ENCODE assay signal across 29 cellular contexts in genomic region chr5:170614071-170614490, GRCh38.
DNase-seq lines count a peak whose midpoint lies in the region; ATAC-seq, FAIRE-seq and TF ChIP-seq lines count a peak whose summit lies in the region.
"Had no signal": no experiment of that assay in that cellular context is flagged by ENCODE, and none has a peak within 500 bp of the region (broad histone marks: within the 10 kb centered on the region; RNA-seq: fewer than 3 reads in every experiment).

No MANE protein-coding gene starts in this region.

- BruUV-seq in PC-3 (replicated peaks; lab: Mats Ljungman, UMichigan): no TSS peak

- no peak overlapping the region for H3K18ac ChIP-seq in H1 (ENCODE audit: extremely low read depth, low read length)

- no peak overlapping the region for H3K27ac ChIP-seq in right atrium auricular region
- peak overlapping the region; percentile 90 for H3K27ac ChIP-seq in PC-3 (ENCODE audit: low read length)
- no peak overlapping the region for H3K27ac ChIP-seq in H1 (ENCODE audit: low read depth, low read length)
- no peak overlapping the region for H3K27ac ChIP-seq in upper lobe of right lung
- H3K27ac ChIP-seq: gastroesophageal sphincter, left lung, Peyer's patch, tibial nerve had no signal

- H2BK12ac ChIP-seq in H1 (ENCODE audit: low read depth, low read length): 0 out of 2 replicates have a peak overlapping the region, but pooled peaks have one; percentile 72

- peak overlapping the region; percentile 63; the same call in 1 of the 2 replicates for H2BK15ac ChIP-seq in H1 (ENCODE audit: low read length)

- no peak for TF ChIP-seq POLR2A in H1 (IDR thresholded peaks at IDR 0.05; ENCODE audit: control extremely low read depth in 1 of 2, low read depth in 2 of 2, low read length in 2 of 2)

- no peak for TF ChIP-seq RAD21 in H1 (IDR thresholded peaks at IDR 0.05 in 1 of 2, conservative IDR thresholded peaks at IDR 0.05 in 1 of 2; ENCODE audit: low read depth in 2 of 2, low read length in 2 of 2)

- no peak overlapping the region for H2BK20ac ChIP-seq in H1 (ENCODE audit: low read length)

- H3K56ac ChIP-seq in H1 (replicated peaks; ENCODE audit: insufficient read length, low read depth, low read length): no peak overlapping the region

- no peaks in the 10 kb centered on the region for H3K9me2 ChIP-seq in PC-3 (replicated peaks; ENCODE audit: low read length)

- no peak overlapping the region for H3K23ac ChIP-seq in H1 (ENCODE audit: insufficient read length)

- H2BK5ac ChIP-seq in H1 (ENCODE audit: low read depth, low read length): peak overlapping the region; percentile 5; the same call in 1 of the 2 replicates

- ATAC-seq in left ventricle myocardium superior (peak; percentile 22), PC-3 (no peak), upper lobe of right lung (no peak)
- ATAC-seq: gastroesophageal sphincter; left lung; naive thymus-derived CD8-positive, alpha-beta T cell had no signal

- H3K4me2 ChIP-seq in PC-3 (ENCODE audit: low read length): peak overlapping the region; percentile 63; the same call in 1 of the 2 replicates
- H3K4me2 ChIP-seq in H1 (ENCODE audit: insufficient read depth in 1 of 2, low read depth in 2 of 2, low read length in 2 of 2): no peak overlapping the region
- H3K4me2 ChIP-seq: smooth muscle cell had no signal

- H2AFZ ChIP-seq in PC-3 (ENCODE audit: low read length): no peak overlapping the region
- H2AFZ ChIP-seq in H1 (ENCODE audit: low read length): no peak overlapping the region

- H3K36me3 ChIP-seq in right atrium auricular region (no peaks in the 10 kb centered on the region), PC-3 (ENCODE audit: low read depth, low read length) (no peaks in the 10 kb centered on the region), H1 (ENCODE audit: control insufficient read depth in 2 of 4, insufficient read depth in 4 of 4, low read length in 3 of 4) (no peaks in the 10 kb centered on the region), upper lobe of right lung (no peaks in the 10 kb centered on the region)
- H3K36me3 ChIP-seq: gastroesophageal sphincter, left lung, Peyer's patch, tibial nerve had no signal

- H3K27me3 ChIP-seq in right atrium auricular region: no peaks in the 10 kb centered on the region
- H3K27me3 ChIP-seq in PC-3 (ENCODE audit: low read length): no peaks in the 10 kb centered on the region
- no peaks in the 10 kb centered on the region; a peak in 1 of 7 replicates for H3K27me3 ChIP-seq in H1 (replicated peaks in 1 of 4; ENCODE audit: control insufficient read depth in 3 of 4, extremely low read depth in 1 of 4, insufficient read depth in 3 of 4, low read length in 3 of 4)
- no peaks in the 10 kb centered on the region for H3K27me3 ChIP-seq in upper lobe of right lung
- H3K27me3 ChIP-seq: left lung, Peyer's patch, tibial nerve had no signal

- no peak overlapping the region for H3K14ac ChIP-seq in H1 (ENCODE audit: insufficient read length)

- CTCF ChIA-PET in PC-3 (lab: Charles Lee) (no interaction called here), H1 (lab: Charles Lee; ENCODE audit: partially characterized antibody) (interaction anchor here (0.7 to 39.4 kb wide), 7 partner anchors 5 to 340 kb away, joined by 3 to 982 read pairs (median 8); no protein-coding TSS in a partner anchor)

- H2AK5ac ChIP-seq in H1 (ENCODE audit: low read depth, low read length): no peak overlapping the region

- POLR2A ChIA-PET in PC-3 (lab: Charles Lee; ENCODE audit: unreplicated experiment) (no interaction called here), H1 (lab: Charles Lee; ENCODE audit: partially characterized antibody) (interaction anchor here (1.2 kb wide), 2 partner anchors 11 to 15 kb away, joined by 3 read pairs; no protein-coding TSS in a partner anchor)

- no peak overlapping the region for H3K4me3 ChIP-seq in right atrium auricular region
- no peak overlapping the region for H3K4me3 ChIP-seq in PC-3 (ENCODE audit: low read length)
- H3K4me3 ChIP-seq in H1 (ENCODE audit: extremely low read depth in 1 of 4, insufficient read depth in 2 of 4, low read depth in 3 of 4, low read length in 4 of 4): no peak overlapping the region
- no peak overlapping the region for H3K4me3 ChIP-seq in upper lobe of right lung
- H3K4me3 ChIP-seq: gastroesophageal sphincter, left lung, Peyer's patch, smooth muscle cell, tibial nerve had no signal

- no peak overlapping the region for H3K4ac ChIP-seq in H1 (replicated peaks; ENCODE audit: insufficient read length, low read depth, low read length)

- TF ChIP-seq EP300 in H1 (IDR thresholded peaks at IDR 0.05; ENCODE audit: borderline replicate concordance in 1 of 2, low read depth in 2 of 2, low read length in 2 of 2): no peak

- H2BK120ac ChIP-seq in H1 (replicated peaks; ENCODE audit: low read depth, low read length): no peak overlapping the region

- no peaks in the 10 kb centered on the region for H4K20me1 ChIP-seq in PC-3 (ENCODE audit: low read length)
- H4K20me1 ChIP-seq in H1 (replicated peaks in 1 of 2; ENCODE audit: control insufficient read depth in 1 of 2, insufficient read depth in 2 of 2, low read length in 2 of 2): no peaks in the 10 kb centered on the region

- intact Hi-C loops in left ventricle myocardium superior (cut with micrococcal nuclease) (no loop called here), PC-3 (cut with micrococcal nuclease) (no loop called here), upper lobe of right lung (cut with DNase I) (no loop called here)

- H4K8ac ChIP-seq in H1 (ENCODE audit: extremely low read depth, insufficient read depth, low read length): no peak overlapping the region

- no peak for FAIRE-seq in H1 (lab: Jason Lieb, UNC)
- FAIRE-seq: A204.1, H54 had no signal

- DNase-seq in left ventricle myocardium superior (no peak), right atrium auricular region (ENCODE audit: low spot score) (no peak), PC-3 (no peak), H1 (ENCODE audit: low read depth in 1 of 2, low spot score in 2 of 2) (no peak), upper lobe of right lung (peak; percentile 27), NCI-H748 (lab: John Stamatoyannopoulos, UW; ENCODE audit: unreplicated experiment) (no peak), D341Med (ENCODE audit: low spot score) (no peak), COLO829 (ENCODE audit: low spot score) (no peak)
- DNase-seq: activated effector memory CD4-positive, alpha-beta T cell treated with anti-CD3 and anti-CD28 coated beads, Interleukin-2, amount 50 U/mL, for 16 hours; activated naive CD8-positive, alpha-beta T cell treated with anti-CD3 and anti-CD28 coated beads, Interleukin-2, amount 10 ng/mL, durations not matched to agents 7 days and 5 days; activated T-cell treated with anti-CD3 and anti-CD28 coated beads, Interleukin-2, amount 50 U/mL, for 1 hour; AML-193; caudate nucleus; CD4-positive, alpha-beta memory T cell; DMS153; Kasumi-1; left lung; naive thymus-derived CD8-positive, alpha-beta T cell; NCI-H1930; NCI-H345; NK-92 treated with Interleukin-12 subunit alpha and Interleukin-12 subunit beta, amount 100 ng/mL, for 24 hours; Peyer's patch; retina; T-helper 2 cell had no signal

- H3K4me1 ChIP-seq in right atrium auricular region (no peaks in the 10 kb centered on the region), PC-3 (ENCODE audit: insufficient read depth, low read length) (peaks cover 20% of the 10 kb centered on the region), H1 (replicated peaks in 1 of 4; ENCODE audit: control insufficient read depth in 3 of 4, insufficient read depth in 4 of 4, low read length in 3 of 4) (peaks cover 15 to 38% (median 29%) of the 10 kb centered on the region in 4 experiments), upper lobe of right lung (peaks cover 3% of the 10 kb centered on the region)
- H3K4me1 ChIP-seq: gastroesophageal sphincter, left lung, Peyer's patch had no signal

- TF ChIP-seq CTCF in right atrium auricular region (IDR thresholded peaks at IDR 0.05) (no peak), PC-3 (conservative IDR thresholded peaks at IDR 0.05; ENCODE audit: low read depth, low read length) (no peak), H1 (IDR thresholded peaks at IDR 0.05; ENCODE audit: control extremely low read depth in 1 of 3, insufficient read depth in 1 of 3, low read depth in 1 of 3, low read length in 3 of 3) (no peak), upper lobe of right lung (IDR thresholded peaks at IDR 0.05) (no peak)

- no peaks in the 10 kb centered on the region for H3K23me2 ChIP-seq in H1 (ENCODE audit: low read depth, low read length)

- 76% methylated on average over 5 of the region's 5 CpGs; no CpG with 5 or more reads in 1 of the 2 experiments for WGBS in H1 (ENCODE audit: extremely low coverage in 1 of 2, insufficient coverage in 1 of 2, insufficient read length in 1 of 2, insufficient replicate concordance in 2 of 2, low coverage in 1 of 2, low lambda C conversion rate in 2 of 2, missing lambda C conversion rate in 1 of 2), 2 experiments

- H3K79me2 ChIP-seq in PC-3 (ENCODE audit: low read length) (no peaks in the 10 kb centered on the region), H1 (ENCODE audit: control insufficient read depth in 1 of 2, insufficient read depth in 2 of 2, low read length in 2 of 2) (no peaks in the 10 kb centered on the region)

- no peaks in the 10 kb centered on the region for H3K9me3 ChIP-seq in right atrium auricular region
- H3K9me3 ChIP-seq in PC-3 (ENCODE audit: low read length): no peaks in the 10 kb centered on the region
- H3K9me3 ChIP-seq in H1 (ENCODE audit: insufficient read depth in 2 of 2, low read depth in 1 of 2, low read length in 1 of 2): no peaks in the 10 kb centered on the region
- no peaks in the 10 kb centered on the region for H3K9me3 ChIP-seq in upper lobe of right lung
- H3K9me3 ChIP-seq: gastroesophageal sphincter, left lung, Peyer's patch, tibial nerve had no signal

- no peaks in the 10 kb centered on the region for H3F3A ChIP-seq in PC-3 (ENCODE audit: low read length, unreplicated experiment)

- no peak overlapping the region; the same call in 1 of the 2 replicates for H3K9ac ChIP-seq in PC-3 (ENCODE audit: low read length)
- H3K9ac ChIP-seq in H1 (replicated peaks in 1 of 4; ENCODE audit: extremely low read depth in 1 of 4, low read depth in 3 of 4, low read length in 3 of 4): no peak overlapping the region

- H3K79me1 ChIP-seq in H1 (ENCODE audit: low read depth, low read length): no peaks in the 10 kb centered on the region

- no peak overlapping the region for H4K5ac ChIP-seq in H1 (ENCODE audit: insufficient read length, low read depth, low read length)

- no peak overlapping the region for H4K91ac ChIP-seq in H1 (replicated peaks; ENCODE audit: insufficient read length, low read length)

TF ChIP-seq in H1, 55 proteins besides CTCF, POLR2A, EP300 and RAD21:
- TF ChIP-seq PHF8 (conservative IDR thresholded peaks at IDR 0.05; ENCODE audit: low read depth, low read length) (no peak), TEAD4 (IDR thresholded peaks at IDR 0.05; ENCODE audit: low read depth, low read length) (no peak), HDAC2 (IDR thresholded peaks at IDR 0.05; ENCODE audit: borderline replicate concordance in 1 of 2, low read depth in 2 of 2, low read length in 2 of 2) (no peak), RXRA (IDR thresholded peaks at IDR 0.05; ENCODE audit: insufficient read depth, low read depth, low read length) (no peak)
